18 cellular contexts compared by ENCODE assay signal in the genomic region with DNA sequence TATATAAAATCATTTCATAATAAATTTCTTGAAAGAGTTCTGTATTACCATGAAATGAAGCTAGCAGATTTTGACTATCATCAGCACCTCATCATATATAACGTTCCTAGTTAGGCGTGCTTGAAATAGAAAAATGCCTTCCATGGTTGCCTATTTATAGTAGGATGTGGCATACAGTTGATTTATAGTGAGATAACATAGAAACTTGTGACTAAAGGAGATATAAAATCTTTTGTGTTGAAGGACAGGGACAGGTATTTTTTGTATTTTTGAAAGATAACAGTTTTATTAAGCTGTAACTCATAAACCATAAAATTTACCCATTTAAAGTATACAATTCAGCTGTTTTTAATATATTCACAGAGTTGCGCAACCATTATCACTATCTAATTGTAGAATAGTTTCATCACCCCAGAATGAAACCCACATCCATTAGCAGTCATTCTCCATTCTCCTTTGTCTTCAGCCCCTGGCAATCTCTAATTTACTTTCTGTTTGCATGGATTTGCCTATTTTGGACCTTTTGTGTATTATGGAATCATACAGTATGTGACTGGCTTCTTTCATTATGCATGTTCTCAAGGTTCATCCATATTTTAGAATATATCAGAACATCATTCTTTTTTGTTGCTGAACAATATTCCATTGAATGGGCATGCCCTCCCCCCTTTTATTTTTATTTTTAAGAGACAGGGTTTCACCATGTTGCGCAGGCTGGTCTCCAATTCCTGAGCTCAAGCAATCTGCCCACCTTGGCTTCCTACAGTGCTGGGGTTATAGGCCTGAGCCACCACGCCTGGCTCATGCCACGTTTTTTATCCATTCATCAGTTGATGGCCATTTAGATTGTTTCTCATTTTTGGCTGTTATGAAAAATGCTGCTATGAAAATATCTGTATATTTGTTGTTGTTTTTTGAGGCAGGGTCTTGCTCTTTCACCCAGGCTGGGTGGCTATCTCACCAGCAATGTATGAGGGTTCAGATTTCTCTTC. TPM values are rescaled to one million over a fixed set of nuclear protein-coding genes. Genes with fewer than 3 reads are reported as not detected.
DNase-seq lines count a peak whose midpoint lies in the region; ATAC-seq, FAIRE-seq and TF ChIP-seq lines count a peak whose summit lies in the region.
"Had no signal": no experiment of that assay in that cellular context is flagged by ENCODE, and none has a peak within 500 bp of the region (broad histone marks: within the 10 kb centered on the region; RNA-seq: fewer than 3 reads in every experiment).

No MANE protein-coding gene starts in this region.

- H3K9ac ChIP-seq in HCT116 (ENCODE audit: low read length) (no peak overlapping the region), SK-N-MC (ENCODE audit: insufficient read length) (no peak overlapping the region), kidney (ENCODE audit: low read length in 2 of 2) (no peak overlapping the region)

- H3K4me1 ChIP-seq in A673 (ENCODE audit: insufficient read depth, low read length, poor library complexity, severe bottlenecking) (peaks cover 10% of the 10 kb centered on the region), HCT116 (ENCODE audit: control insufficient read depth in 1 of 2, insufficient read depth in 2 of 2, low read length in 2 of 2) (no peaks in the 10 kb centered on the region), kidney (ENCODE audit: control insufficient read depth in 1 of 2, insufficient read depth in 1 of 2, low read depth in 1 of 2, low read length in 2 of 2) (no peaks in the 10 kb centered on the region), Peyer's patch (peaks cover 0 to 13% (median 1%) of the 10 kb centered on the region in 4 donors)
- H3K4me1 ChIP-seq: prostate gland had no signal

- H3K9me3 ChIP-seq in A673 (ENCODE audit: low read depth, low read length, poor library complexity, severe bottlenecking) (no peaks in the 10 kb centered on the region), HCT116 (ENCODE audit: control insufficient read depth in 1 of 2, insufficient read depth in 1 of 2, low read depth in 1 of 2, low read length in 2 of 2) (no peaks in the 10 kb centered on the region), SK-N-MC (ENCODE audit: low read depth, low read length) (no peaks in the 10 kb centered on the region), kidney (ENCODE audit: control insufficient read depth in 1 of 2, low read length in 2 of 2) (no peaks in the 10 kb centered on the region), Peyer's patch (no peaks in the 10 kb centered on the region)
- H3K9me3 ChIP-seq: prostate gland, uterus had no signal

- no peak for TF ChIP-seq POLR2A in HCT116 (IDR thresholded peaks at IDR 0.05; ENCODE audit: borderline replicate concordance, extremely low read depth, insufficient read depth, insufficient read length)
- TF ChIP-seq POLR2A in Peyer's patch (IDR thresholded peaks at IDR 0.05), result no peak

- RAD21 ChIA-PET in HCT116 (lab: Charles Lee; ENCODE audit: low non-redundant PET in 1 of 2, low total read pairs in 2 of 2, uncharacterized antibody in 2 of 2, unreplicated experiment in 2 of 2), result no interaction called here

- H3K79me2 ChIP-seq in HCT116 (ENCODE audit: insufficient read depth, low read length), result peaks cover 100% of the 10 kb centered on the region

- TF ChIP-seq CTCF in A673 (conservative IDR thresholded peaks at IDR 0.05; ENCODE audit: low read depth, low read length) (no peak), HCT116 (IDR thresholded peaks at IDR 0.05 in 2 of 3, conservative IDR thresholded peaks at IDR 0.05 in 1 of 3; ENCODE audit: borderline replicate concordance in 1 of 3, insufficient read depth in 1 of 3, low read depth in 2 of 3, low read length in 2 of 3) (no peak), kidney (IDR thresholded peaks at IDR 0.05; ENCODE audit: borderline replicate concordance, extremely low read depth, insufficient read depth) (no peak), Peyer's patch (IDR thresholded peaks at IDR 0.05) (no peak)

- no peak for FAIRE-seq in kidney (lab: Jason Lieb, UNC)
- FAIRE-seq: D721Med had no signal

- no TSS peak for BruUV-seq in A673 (replicated peaks; lab: Mats Ljungman, UMichigan)
- BruUV-seq in HCT116 (replicated peaks; lab: Mats Ljungman, UMichigan), result no TSS peak

- H3K27me3 ChIP-seq in A673 (replicated peaks; ENCODE audit: insufficient read depth, low read depth, low read length, poor library complexity), result no peaks in the 10 kb centered on the region
- H3K27me3 ChIP-seq in HCT116 (ENCODE audit: insufficient read depth, low read length), result no peaks in the 10 kb centered on the region
- no peaks in the 10 kb centered on the region for H3K27me3 ChIP-seq in Peyer's patch
- H3K27me3 ChIP-seq: foreskin keratinocyte, uterus had no signal

- no peak for TF ChIP-seq RAD21 in HCT116 (IDR thresholded peaks at IDR 0.05; ENCODE audit: low read depth)

- POLR2A ChIA-PET in A673 (lab: Charles Lee; ENCODE audit: low non-redundant PET) (no interaction called here), HCT116 (lab: Charles Lee) (no interaction called here)

- ATAC-seq in HCT116 (no peak), HG03196 (IDR thresholded peaks at IDR 0.05; ENCODE audit: unreplicated experiment) (no peak)
- ATAC-seq: foreskin keratinocyte had no signal

- H3K27ac ChIP-seq in A673 (ENCODE audit: low read depth, low read length, poor library complexity, severe bottlenecking), result peak overlapping the region; percentile 10
- no peak overlapping the region for H3K27ac ChIP-seq in HCT116 (ENCODE audit: low read depth, low read length)
- peak overlapping the region; percentile 76 for H3K27ac ChIP-seq in SK-N-MC
- H3K27ac ChIP-seq in kidney (ENCODE audit: low read depth in 2 of 2, low read length in 2 of 2), result no peak overlapping the region
- no peak overlapping the region for H3K27ac ChIP-seq in Peyer's patch
- H3K27ac ChIP-seq: foreskin keratinocyte, prostate gland, uterus had no signal

- H3K4me2 ChIP-seq in HCT116 (ENCODE audit: low read length), result no peak overlapping the region

- no peaks in the 10 kb centered on the region for H3K36me3 ChIP-seq in A673 (ENCODE audit: insufficient read depth, low read length, poor library complexity, severe bottlenecking)
- no peaks in the 10 kb centered on the region for H3K36me3 ChIP-seq in HCT116 (ENCODE audit: control insufficient read depth in 1 of 2, insufficient read depth in 2 of 2, low read length in 2 of 2)
- H3K36me3 ChIP-seq in SK-N-MC (ENCODE audit: insufficient read depth, low read length), result peaks cover 7% of the 10 kb centered on the region
- no peaks in the 10 kb centered on the region for H3K36me3 ChIP-seq in kidney (ENCODE audit: control insufficient read depth in 1 of 2, insufficient read depth in 2 of 2, low read length in 2 of 2)
- no peaks in the 10 kb centered on the region for H3K36me3 ChIP-seq in Peyer's patch
- H3K36me3 ChIP-seq: prostate gland, uterus had no signal

- intact Hi-C loops in A673 (cut with micrococcal nuclease; ENCODE audit: unreplicated experiment), result no loop called here
- intact Hi-C loops in HCT116 (cut with micrococcal nuclease), result no loop called here
- intact Hi-C loops in kidney (cut with DNase I), result no loop called here

- H3K4me3 ChIP-seq in A673 (ENCODE audit: low read depth, low read length, poor library complexity, severe bottlenecking) (no peak overlapping the region), HCT116 (replicated peaks in 1 of 2; ENCODE audit: low read depth in 1 of 2, low read length in 2 of 2) (no peak overlapping the region), SK-N-MC (0 out of 2 replicates have a peak overlapping the region, but pooled peaks have one; percentile 4), kidney (ENCODE audit: low read length in 2 of 2) (no peak overlapping the region), Peyer's patch (no peak overlapping the region)
- H3K4me3 ChIP-seq: prostate gland, uterus had no signal

- peak; percentile 53 for DNase-seq in A673 (ENCODE audit: low spot score)
- no peak for DNase-seq in HCT116 (ENCODE audit: low read depth, low spot score)
- no peak for DNase-seq in SK-N-MC (ENCODE audit: low read depth, low spot score)
- DNase-seq in fibroblast of peridontal ligament (ENCODE audit: extremely low read depth), result peak; percentile 41
- no peak for DNase-seq in kidney
- no peak for DNase-seq in Peyer's patch
- no peak for DNase-seq in activated CD4-positive, alpha-beta T cell treated with anti-CD3 and anti-CD28 coated beads for 1 hour
- DNase-seq: activated CD4-positive, alpha-beta T cell treated with anti-CD3 and anti-CD28 coated beads for 48 hours; activated naive CD4-positive, alpha-beta T cell treated with anti-CD3 and anti-CD28 coated beads, Interleukin-2, amount 10 ng/mL, durations not matched to agents 7 days and 5 days; effector CD8-positive, alpha-beta T cell; foreskin keratinocyte; naive B cell; NCI-H2029 treated with DMSO at 0.1 percent for 48 hours; NCI-H748 treated with DMSO at 0.1 percent for 48 hours; uterus had no signal

- H3K9me2 ChIP-seq in HCT116 (ENCODE audit: insufficient read depth), result no peaks in the 10 kb centered on the region

- H2AFZ ChIP-seq in HCT116 (ENCODE audit: low read depth, low read length, poor library complexity, severe bottlenecking), result no peak overlapping the region

- peaks cover 20% of the 10 kb centered on the region for H4K20me1 ChIP-seq in HCT116 (ENCODE audit: insufficient read depth)

- CTCF ChIA-PET in A673 (lab: Charles Lee), result interaction anchor here (0.6 kb wide), 2 partner anchors 60 to 75 kb away, joined by 3 to 5 read pairs; no protein-coding TSS in a partner anchor
- CTCF ChIA-PET in HCT116 (lab: Charles Lee), result interaction anchor here (0.7 kb wide), 1 partner anchor 51 kb away, joined by 4 read pairs; no protein-coding TSS in a partner anchor

TF ChIP-seq in HCT116, 20 proteins besides CTCF, POLR2A, EP300 and RAD21:
- TF ChIP-seq SRF (IDR thresholded peaks at IDR 0.05; ENCODE audit: low read depth) (no peak), CEBPB (IDR thresholded peaks at IDR 0.05; ENCODE audit: low read depth) (peak; percentile 74)

RNA-seq across cellular contexts. Expression of a gene that starts 19.5 kb away (rescaled TPM):
- 70.3 and 74.3 TPM in 2 replicates for total RNA-seq in A673 (2021)
- total RNA-seq in HCT116 (2021; ENCODE audit: unreplicated experiment), result 58.6 TPM
- 48.1 and 55.9 TPM in 2 replicates for polyA plus RNA-seq in HCT116 (2012)
- total RNA-seq in kidney, result 70.7 TPM
- 9.4 TPM for polyA plus RNA-seq in kidney (ENCODE audit: insufficient read depth, low read depth, low replicate concordance)
- total RNA-seq in Peyer's patch, result 10 to 100 TPM; 51.8 to 94.9 (median 61.5) TPM

RNA-seq across cellular contexts. Expression of a gene that starts 59.5 kb away (rescaled TPM):
- 3.1 and 4.1 TPM in 2 replicates for total RNA-seq in A673 (2021)
- total RNA-seq in HCT116 (2021; ENCODE audit: unreplicated experiment), result 2.5 TPM
- polyA plus RNA-seq in HCT116 (2012), result 4.8 and 7.1 TPM in 2 replicates
- 0.91 TPM for total RNA-seq in kidney
- polyA plus RNA-seq in kidney (ENCODE audit: insufficient read depth, low read depth, low replicate concordance), result 11.8 TPM
- total RNA-seq in Peyer's patch, result 1 to 10 TPM; 1.3 to 2.5 (median 1.6) TPM

Comparison
In these comparisons a context has a peak if more than half of its experiments do, and no peak if none do; other contexts are left out.
1. DNase-seq: peak in A673 (single experiment) and fibroblast of peridontal ligament (single experiment); none in HCT116 (single experiment), SK-N-MC (single experiment), kidney (single experiment), Peyer's patch (0 of 3) and activated CD4-positive, alpha-beta T cell treated with anti-CD3 and anti-CD28 coated beads for 1 hour (single experiment).
2. H3K27ac ChIP-seq: peak in A673 (single experiment) and SK-N-MC (single experiment); none in HCT116 (single experiment), kidney (0 of 2) and Peyer's patch (0 of 4).